Comparison of ENCODE assay signal across 29 cellular contexts in genomic region chr7:20062932-20063331, GRCh38.
"Had no signal": no experiment of that assay in that cellular context is flagged by ENCODE, and none has a peak within 500 bp of the region (broad histone marks: within the 10 kb centered on the region; RNA-seq: fewer than 3 reads in every experiment).

No MANE protein-coding gene starts in this region.

- H3K4me1 ChIP-seq: left lung, lower lobe of right lung, pancreas, prostate gland, uterus had no signal

- H3K9me3 ChIP-seq: lower lobe of right lung, pancreas, prostate gland, uterus had no signal

- H3K36me3 Mint-ChIP-seq: immature natural killer cell; naive thymus-derived CD8-positive, alpha-beta T cell; stimulated activated effector memory CD8-positive, alpha-beta T cell treated with anti-CD3 and anti-CD28 coated beads, Interleukin-12 subunit alpha, Interleukin-12 subunit beta, amount 100 ng/mL, for 72 hours; type B pancreatic cell had no signal

- DNase-seq: hypothalamus; immature natural killer cell; kidney; left colon; left lung; lower lobe of right lung; mammary epithelial cell; mesenchymal stem cell; naive thymus-derived CD8-positive, alpha-beta T cell; nucleus accumbens; pancreas; posterior cingulate gyrus; retina; right cardiac atrium; stimulated activated CD4-positive, alpha-beta T cell treated with anti-CD3 and anti-CD28 coated beads, Interleukin-12 subunit alpha, Interleukin-12 subunit beta, amount 100 ng/mL, for 4 hours; stimulated activated CD4-positive, alpha-beta T cell treated with anti-CD3 and anti-CD28 coated beads, Interleukin-15, amount 100 ng/mL, for 24 hours; stimulated activated CD4-positive, alpha-beta T cell treated with anti-CD3 and anti-CD28 coated beads, Interleukin-2, amount 100 ng/mL, for 24 hours; stimulated activated CD4-positive, alpha-beta T cell treated with anti-CD3 and anti-CD28 coated beads, Interleukin-4, amount 100 ng/mL, for 24 hours; stimulated activated naive CD4-positive, alpha-beta T cell; uterus had no signal

- H3K36me3 ChIP-seq: left lung, lower lobe of right lung, pancreas, prostate gland, tibial nerve, uterus had no signal

- H3K4me1 Mint-ChIP-seq: stimulated activated effector memory CD8-positive, alpha-beta T cell treated with anti-CD3 and anti-CD28 coated beads, Interleukin-12 subunit alpha, Interleukin-12 subunit beta, amount 100 ng/mL, for 72 hours had no signal

- FAIRE-seq: islet of Langerhans, kidney, pancreas had no signal

- H3K27me3 Mint-ChIP-seq: stimulated activated naive CD8-positive, alpha-beta T cell treated with anti-CD3 and anti-CD28 coated beads, Interleukin-15, Interleukin-2, amounts not matched to agents 100 ng/mL and 50 ng/mL, for 24 hours; type B pancreatic cell had no signal

- H3K4me3 ChIP-seq: left lung, lower lobe of right lung, pancreas, prostate gland, skin epidermis, tibial nerve, uterus had no signal

- H3K27ac ChIP-seq: left lung, lower lobe of right lung, pancreas, prostate gland, tibial nerve, uterus had no signal

- H3K27me3 ChIP-seq: left lung, pancreas, tibial nerve, uterus had no signal

- H3K4me3 Mint-ChIP-seq: immature natural killer cell; naive thymus-derived CD8-positive, alpha-beta T cell; nephron; neural crest cell; stimulated activated effector memory CD8-positive, alpha-beta T cell treated with anti-CD3 and anti-CD28 coated beads, Interleukin-12 subunit alpha, Interleukin-12 subunit beta, amount 100 ng/mL, for 72 hours; stimulated activated naive CD8-positive, alpha-beta T cell treated with anti-CD3 and anti-CD28 coated beads, Interleukin-15, Interleukin-2, amounts not matched to agents 100 ng/mL and 50 ng/mL, for 24 hours; type B pancreatic cell had no signal

- H3K27ac Mint-ChIP-seq: immature natural killer cell; nephron; stimulated activated effector memory CD8-positive, alpha-beta T cell treated with anti-CD3 and anti-CD28 coated beads, Interleukin-12 subunit alpha, Interleukin-12 subunit beta, amount 100 ng/mL, for 72 hours; stimulated activated naive CD8-positive, alpha-beta T cell treated with anti-CD3 and anti-CD28 coated beads, Interleukin-15, Interleukin-2, amounts not matched to agents 100 ng/mL and 50 ng/mL, for 24 hours; type B pancreatic cell had no signal
